8 cellular contexts compared by ENCODE assay signal in the genomic region with DNA sequence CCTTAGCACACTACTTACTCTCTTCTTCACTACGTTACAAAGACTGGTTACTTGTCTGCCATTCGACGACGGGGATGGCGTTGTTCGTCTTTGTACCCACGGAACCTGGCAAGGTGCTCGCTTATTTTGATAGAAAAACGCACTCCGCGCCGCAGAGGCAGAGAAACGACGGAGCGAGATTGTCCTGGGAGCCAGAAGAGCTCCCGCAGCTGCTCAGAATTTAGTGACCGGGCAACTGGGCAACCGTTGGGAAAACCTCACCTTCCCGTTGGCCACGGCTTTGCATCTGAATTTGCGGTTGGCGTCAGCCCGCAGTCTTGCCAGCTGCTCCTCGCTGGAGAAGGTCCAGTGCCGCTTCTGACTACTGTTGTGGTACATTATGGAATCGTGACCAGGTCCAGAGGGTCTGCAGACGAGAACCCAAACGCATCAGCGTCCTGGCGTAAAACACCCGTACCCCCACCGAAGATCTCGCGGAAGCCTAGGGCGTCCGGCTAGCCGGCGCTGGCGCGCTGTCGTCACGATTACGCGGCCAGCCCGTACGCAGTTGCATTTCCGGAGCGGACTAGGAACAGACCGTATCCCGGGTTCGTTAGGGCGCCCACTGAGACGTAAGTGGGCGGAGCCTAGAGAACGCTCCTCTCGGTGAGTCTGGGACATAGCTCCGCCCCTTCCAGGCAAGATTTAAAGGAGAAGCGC. TPM values are rescaled to one million over a fixed set of nuclear protein-coding genes. Genes with fewer than 3 reads are reported as not detected.
A peak's percentile ranks its signal among the peaks of the same experiment; 100 is the strongest.
DNase-seq lines count a peak whose midpoint lies in the region; ATAC-seq, FAIRE-seq and TF ChIP-seq lines count a peak whose summit lies in the region.

A gene (minus strand): TSS at position 514 of the 699 bp plus-strand sequence. CDS start 136 bp downstream, at position 378.

- H3K4me3 ChIP-seq in BE2C (ENCODE audit: low read depth, low read length), result peak within 1 kb of the TSS; percentile 99

- no peaks in the 10 kb centered on the region for H3K4me1 ChIP-seq in BE2C

- H3K36me3 ChIP-seq in BE2C, result peaks cover 30% of the 10 kb centered on the region

- FAIRE-seq in colon (lab: Jason Lieb, UNC), result peak; percentile 85

- no peaks in the 10 kb centered on the region for H3K9me3 ChIP-seq in BE2C

- no peak for TF ChIP-seq CTCF in BE2C (IDR thresholded peaks at IDR 0.05; ENCODE audit: low read depth, low read length)

- H3K27me3 ChIP-seq in BE2C, result no peaks in the 10 kb centered on the region

- peak; percentile 99 for ATAC-seq in HG03460 (IDR thresholded peaks at IDR 0.05; ENCODE audit: unreplicated experiment)

- peak; percentile 98 for DNase-seq in BE2C
- DNase-seq in GM19240 (ENCODE audit: insufficient read length, low spot score), result peak; percentile 71
- peak; percentile 95 to 98 for DNase-seq in NCI-H526 (lab: John Stamatoyannopoulos, UW)
- peak; percentile 97 for DNase-seq in activated CD4-positive, alpha-beta T cell treated with anti-CD3 and anti-CD28 coated beads for 48 hours
- peak; percentile 94 for DNase-seq in kidney glomerular epithelial cell (lab: John Stamatoyannopoulos, UW)
- peak; percentile 84 to 91 for DNase-seq in stimulated activated CD4-positive, alpha-beta T cell treated with anti-CD3 and anti-CD28 coated beads, Interleukin-1b, Interleukin-23, amount 100 ng/mL, for 1 hour (ENCODE audit: low read depth in 2 of 2)

RNA-seq across cellular contexts. Expression of the gene that starts here (rescaled TPM):
- 91.2 TPM for polyA plus RNA-seq in BE2C (2012; ENCODE audit: insufficient read depth, insufficient read length, low read depth)

Comparison
In these comparisons a context has a peak if more than half of its experiments do, and no peak if none do; other contexts are left out.
1. Peak in every context shown above with its lines: DNase-seq, ATAC-seq and H3K4me3 ChIP-seq.